8 cellular contexts compared by ENCODE assay signal in genomic region chr13:99085139-99085845, GRCh38.
DNase-seq lines count a peak whose midpoint lies in the region; ATAC-seq and TF ChIP-seq lines count a peak whose summit lies in the region.

No MANE protein-coding gene starts in this region.

- H3K36me3 ChIP-seq in HUES48 (ENCODE audit: control insufficient read depth, insufficient read depth, low read length) (no peaks in the 10 kb centered on the region), gastroesophageal sphincter (no peaks in the 10 kb centered on the region), gastrocnemius medialis (no peaks in the 10 kb centered on the region)

- peak overlapping the region; percentile 88 for H3K27ac Mint-ChIP-seq in activated T-cell treated with anti-CD3 and anti-CD28 coated beads, Interleukin-2, amount 50 U/mL, for 72 hours

- peak; percentile 20 to 37 for DNase-seq in activated T-cell treated with anti-CD3 and anti-CD28 coated beads, Interleukin-2, amount 50 U/mL, for 72 hours
- no peak for DNase-seq in gastrocnemius medialis
- no peak for DNase-seq in UCSD-AML1 (lab: John Stamatoyannopoulos, UW; ENCODE audit: unreplicated experiment)
- no peak for DNase-seq in DMS 273 treated with DMSO at 0.1 percent for 48 hours (lab: John Stamatoyannopoulos, UW)

- H3K4me3 ChIP-seq in HUES48 (ENCODE audit: low read depth, low read length) (peak overlapping the region; percentile 75), gastroesophageal sphincter (peak overlapping the region; percentile 91), gastrocnemius medialis (peak overlapping the region; percentile 64 to 82 (median 76))

- no peak overlapping the region for H3K9ac ChIP-seq in HUES48 (ENCODE audit: low read depth, low read length)

- H3K27me3 ChIP-seq in HUES48 (ENCODE audit: control insufficient read depth, insufficient read depth, low read length) (peaks cover 27% of the 10 kb centered on the region), gastroesophageal sphincter (no peaks in the 10 kb centered on the region), gastrocnemius medialis (no peaks in the 10 kb centered on the region)

- intact Hi-C loops in gastrocnemius medialis (cut with DNase I; ENCODE audit: low total_unique reads) = loop anchor here (5.0 kb wide), 1 partner anchor 92 kb away; no protein-coding TSS in a partner anchor

- WGBS in gastroesophageal sphincter (ENCODE audit: low coverage in 1 of 2), 2 donors = 8 to 30% methylated on average over 14 to 15 of the region's 29 CpGs

- H3K4me3 Mint-ChIP-seq in activated T-cell treated with anti-CD3 and anti-CD28 coated beads, Interleukin-2, amount 50 U/mL, for 72 hours = peak overlapping the region; percentile 76 to 95

- no peaks in the 10 kb centered on the region for H3K9me3 Mint-ChIP-seq in activated T-cell treated with anti-CD3 and anti-CD28 coated beads, Interleukin-2, amount 50 U/mL, for 72 hours

- H3K4me1 Mint-ChIP-seq in activated T-cell treated with anti-CD3 and anti-CD28 coated beads, Interleukin-2, amount 50 U/mL, for 72 hours (ENCODE audit: low read depth) = peaks cover 39% of the 10 kb centered on the region

- H3K4me1 ChIP-seq in HUES48 (ENCODE audit: control insufficient read depth, insufficient read depth, low read length) = peaks cover 5% of the 10 kb centered on the region
- peaks cover 0 to 59% (median 14%) of the 10 kb centered on the region in 3 donors for H3K4me1 ChIP-seq in gastroesophageal sphincter
- H3K4me1 ChIP-seq in gastrocnemius medialis = peaks cover 6 to 15% of the 10 kb centered on the region in 2 donors

- H3K27me3 Mint-ChIP-seq in activated T-cell treated with anti-CD3 and anti-CD28 coated beads, Interleukin-2, amount 50 U/mL, for 72 hours (ENCODE audit: low read depth) = no peaks in the 10 kb centered on the region

- no peak overlapping the region for H3K27ac ChIP-seq in HUES48 (ENCODE audit: low read depth, low read length)
- peak overlapping the region; percentile 14 to 100 (median 96) for H3K27ac ChIP-seq in gastroesophageal sphincter
- peak overlapping the region in 3 of 4 donors; percentile 62 to 73 (median 71) for H3K27ac ChIP-seq in gastrocnemius medialis

- TF ChIP-seq POLR2A in gastroesophageal sphincter (IDR thresholded peaks at IDR 0.05) (no peak), gastrocnemius medialis (IDR thresholded peaks at IDR 0.05) (no peak)

- no peak for TF ChIP-seq CTCF in gastroesophageal sphincter (IDR thresholded peaks at IDR 0.05)
- TF ChIP-seq CTCF in gastrocnemius medialis (IDR thresholded peaks at IDR 0.05 in 4 of 5, conservative IDR thresholded peaks at IDR 0.05 in 1 of 5) = no peak

- in situ Hi-C loops in gastrocnemius medialis (cut with MboI; ENCODE audit: low sequenced_read_pairs in 4 of 4) = no loop called here

- H3K36me3 Mint-ChIP-seq in activated T-cell treated with anti-CD3 and anti-CD28 coated beads, Interleukin-2, amount 50 U/mL, for 72 hours (ENCODE audit: insufficient read depth in 2 of 2) = peaks cover 3 to 5% of the 10 kb centered on the region in 2 donors

- TF ChIP-seq EP300 in gastroesophageal sphincter (IDR thresholded peaks at IDR 0.05) = no peak

- H3K9me3 ChIP-seq in HUES48 (ENCODE audit: control insufficient read depth, insufficient read depth, low read length) (no peaks in the 10 kb centered on the region), gastroesophageal sphincter (no peaks in the 10 kb centered on the region), gastrocnemius medialis (no peaks in the 10 kb centered on the region)

- ATAC-seq in activated T-cell treated with anti-CD3 and anti-CD28 coated beads, Interleukin-2, amount 50 U/mL, for 72 hours (replicated peaks in 1 of 2) = no peak
- ATAC-seq in gastroesophageal sphincter = no peak
- ATAC-seq in gastrocnemius medialis = no peak
- no peak for ATAC-seq in GM18511 (IDR thresholded peaks at IDR 0.05; ENCODE audit: unreplicated experiment)
- ATAC-seq in HG03378 (IDR thresholded peaks at IDR 0.05; ENCODE audit: unreplicated experiment) = no peak

Comparison
In these comparisons a context has a peak if more than half of its experiments do, and no peak if none do; other contexts are left out.
1. DNase-seq: peak in activated T-cell treated with anti-CD3 and anti-CD28 coated beads, Interleukin-2, amount 50 U/mL, for 72 hours (2 of 2); none in gastrocnemius medialis (0 of 2), UCSD-AML1 (single experiment) and DMS 273 treated with DMSO at 0.1 percent for 48 hours (single experiment).
2. Peak in every context shown above with its lines, with median percentiles within 50 percentile points of each other: H3K4me3 ChIP-seq.